In the genomic region with DNA sequence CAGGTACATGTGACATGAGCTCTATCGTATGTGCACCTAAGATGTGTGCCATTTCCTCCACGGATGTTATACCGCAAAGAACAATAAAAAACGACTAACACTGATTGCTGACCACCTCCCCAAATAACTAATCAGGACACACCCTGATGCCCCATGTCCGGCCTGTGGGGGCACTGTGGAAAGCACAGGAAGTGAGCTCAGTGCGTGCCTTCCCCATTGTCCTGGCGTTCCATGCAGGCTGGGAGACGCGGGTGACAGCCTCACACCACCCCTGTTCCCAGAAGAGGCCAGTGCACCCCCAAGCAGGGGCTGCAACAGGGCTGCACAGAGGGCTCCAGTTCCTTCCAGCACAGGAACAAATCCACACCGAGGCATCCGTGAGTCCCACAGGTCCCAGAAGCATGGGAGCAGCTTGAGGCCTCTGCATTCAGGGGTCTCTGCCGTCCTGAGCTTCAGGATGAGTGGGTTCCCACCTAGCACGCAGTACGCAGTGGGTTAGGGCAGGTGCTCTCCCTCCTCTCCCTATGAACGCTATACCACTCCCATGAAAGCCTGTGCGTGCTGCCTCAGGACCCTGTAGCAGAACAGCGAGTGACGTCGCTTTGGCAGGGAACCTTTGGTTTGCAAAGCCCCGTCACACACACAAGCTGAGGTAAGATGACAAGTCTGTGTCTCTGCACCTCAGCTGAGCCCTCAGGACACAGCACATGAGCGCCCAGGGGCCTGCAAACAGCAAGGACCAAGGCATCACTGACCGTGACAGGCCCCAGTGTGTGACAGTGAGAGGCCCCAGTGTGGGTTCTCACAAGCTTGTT, we compare ENCODE assay signal across 11 cellular contexts.
DNase-seq lines count a peak whose midpoint lies in the region; ATAC-seq and TF ChIP-seq lines count a peak whose summit lies in the region.
"Had no signal": no experiment of that assay in that cellular context is flagged by ENCODE, and none has a peak within 500 bp of the region (broad histone marks: within the 10 kb centered on the region; RNA-seq: fewer than 3 reads in every experiment).

No MANE protein-coding gene starts in this region.

- H3K27ac ChIP-seq in C4-2B (0 out of 2 replicates have a peak overlapping the region, but pooled peaks have one; percentile 9), breast epithelium (peak overlapping the region in 1 of 2 donors; percentile 14), prostate gland (no peak overlapping the region)

- H3K4me1 Mint-ChIP-seq in T-cell (peaks cover 72 to 87% (median 82%) of the 10 kb centered on the region in 3 donors), nephron progenitor cell (peaks cover 61% of the 10 kb centered on the region)

- TF ChIP-seq POLR2A in breast epithelium (IDR thresholded peaks at IDR 0.05) (no peak), prostate gland (IDR thresholded peaks at IDR 0.05) (no peak)

- peaks cover 2 to 10% of the 10 kb centered on the region in 2 donors for H3K4me1 ChIP-seq in breast epithelium
- H3K4me1 ChIP-seq in prostate gland (replicated peaks): peaks cover 10% of the 10 kb centered on the region

- H3K9me3 ChIP-seq in breast epithelium: no peaks in the 10 kb centered on the region
- H3K9me3 ChIP-seq in prostate gland: no peaks in the 10 kb centered on the region
- H3K9me3 ChIP-seq: pancreas had no signal

- ATAC-seq in T-cell (replicated peaks in 1 of 4) (no peak), esophagus mucosa (peak; percentile 7), GM21737 (IDR thresholded peaks at IDR 0.05; ENCODE audit: unreplicated experiment) (no peak)

- H3K27me3 ChIP-seq in breast epithelium (no peaks in the 10 kb centered on the region), prostate gland (replicated peaks; ENCODE audit: insufficient read depth) (no peaks in the 10 kb centered on the region)
- H3K27me3 ChIP-seq: pancreas had no signal

- H3K4me3 Mint-ChIP-seq in T-cell (peak overlapping the region in 1 of 3 donors; percentile 42), nephron progenitor cell (peak overlapping the region; percentile 36)

- H3K9me3 Mint-ChIP-seq in T-cell (no peaks in the 10 kb centered on the region), nephron progenitor cell (no peaks in the 10 kb centered on the region)

- H3K27ac Mint-ChIP-seq in T-cell (peak overlapping the region; percentile 36 to 79), nephron progenitor cell (peak overlapping the region; percentile 82)

- H3K4me3 ChIP-seq in breast epithelium (no peak overlapping the region), prostate gland (no peak overlapping the region)
- H3K4me3 ChIP-seq: pancreas had no signal

- POLR2A ChIA-PET in T-cell (lab: Charles Lee): interaction anchor here in 1 of 2 donors (0.6 kb wide), 2 partner anchors 27 to 175 kb away, joined by 3 read pairs; no protein-coding TSS in a partner anchor

- H3K27me3 Mint-ChIP-seq in T-cell: no peaks in the 10 kb centered on the region
- peaks cover 3% of the 10 kb centered on the region for H3K27me3 Mint-ChIP-seq in nephron progenitor cell (ENCODE audit: low read depth, poor library complexity)

- H3K36me3 ChIP-seq in breast epithelium (no peaks in the 10 kb centered on the region), prostate gland (no peaks in the 10 kb centered on the region)
- H3K36me3 ChIP-seq: pancreas had no signal

- DNase-seq in T-cell (no peak), nephron progenitor cell (no peak), breast epithelium (ENCODE audit: low spot score in 2 of 2) (no peak), prostate gland (ENCODE audit: low spot score) (no peak), NCI-H748 (lab: John Stamatoyannopoulos, UW; ENCODE audit: unreplicated experiment) (no peak)
- DNase-seq: hypothalamus, NCI-H524 had no signal

- no peak for TF ChIP-seq CTCF in C4-2B (conservative IDR thresholded peaks at IDR 0.05)
- TF ChIP-seq CTCF in nephron progenitor cell (IDR thresholded peaks at IDR 0.05): no peak
- no peak for TF ChIP-seq CTCF in breast epithelium (IDR thresholded peaks at IDR 0.05)
- no peak for TF ChIP-seq CTCF in prostate gland (IDR thresholded peaks at IDR 0.05)

- H3K36me3 Mint-ChIP-seq in T-cell (no peaks in the 10 kb centered on the region), nephron progenitor cell (ENCODE audit: low read depth) (no peaks in the 10 kb centered on the region)

- WGBS in prostate gland: 65% methylated on average over 21 of the region's 22 CpGs

- CTCF ChIA-PET in T-cell (lab: Charles Lee): interaction anchor here (0.5 to 1.0 kb wide), 2 partner anchors 19 to 137 kb away, joined by 3 to 4 read pairs; no protein-coding TSS in a partner anchor

- intact Hi-C loops in breast epithelium (cut with DNase I; ENCODE audit: low total_unique reads) (no loop called here), prostate gland (cut with DNase I) (loop anchor here (10.0 kb wide), 1 partner anchor 230 kb away; a partner anchor contains a TSS)
